8 cellular contexts compared by ENCODE assay signal in the genomic region with DNA sequence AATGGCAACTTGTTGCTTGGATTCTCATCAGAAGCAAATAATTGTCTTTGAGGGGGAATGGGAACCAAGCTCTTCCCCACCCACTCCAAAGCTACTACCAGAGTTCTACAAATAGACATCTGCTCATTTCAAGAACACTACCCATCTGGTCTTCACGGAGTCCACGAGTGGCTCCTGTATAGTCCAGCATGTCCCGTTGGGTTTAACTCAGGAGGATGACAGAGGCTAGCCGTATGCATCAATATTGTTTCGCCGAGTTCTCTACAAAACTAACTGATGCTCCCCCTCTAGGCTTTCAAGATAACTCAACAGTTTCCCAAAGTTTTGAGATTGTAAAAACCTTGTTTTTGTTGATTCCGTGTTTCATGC. TPM values are rescaled to one million over a fixed set of nuclear protein-coding genes. Genes with fewer than 3 reads are reported as not detected.
DNase-seq lines count a peak whose midpoint lies in the region; ATAC-seq and TF ChIP-seq lines count a peak whose summit lies in the region.

No MANE protein-coding gene starts in this region.

- H3K4me3 Mint-ChIP-seq in central memory CD8-positive, alpha-beta T cell = peak overlapping the region; percentile 85
- no peak overlapping the region for H3K4me3 Mint-ChIP-seq in activated T-helper 2 cell treated with anti-CD3 and anti-CD28 coated beads, Interferon-gamma antibody, Interleukin-2, Interleukin-4, amounts not matched to agents 10 μg/mL and 5 μg/mL and 100 μg/mL, durations not matched to agents 14 hours and 24 hours and 36 hours (ENCODE audit: low read depth)

- no peaks in the 10 kb centered on the region for H3K27me3 Mint-ChIP-seq in central memory CD8-positive, alpha-beta T cell
- H3K27me3 Mint-ChIP-seq in activated T-helper 2 cell treated with anti-CD3 and anti-CD28 coated beads, Interferon-gamma antibody, Interleukin-2, Interleukin-4, amounts not matched to agents 10 μg/mL and 5 μg/mL and 100 μg/mL, durations not matched to agents 14 hours and 24 hours and 36 hours (ENCODE audit: low read depth) = no peaks in the 10 kb centered on the region

- H3K4me1 Mint-ChIP-seq in central memory CD8-positive, alpha-beta T cell = peaks cover 8% of the 10 kb centered on the region
- peaks cover 13% of the 10 kb centered on the region for H3K4me1 Mint-ChIP-seq in activated T-helper 2 cell treated with anti-CD3 and anti-CD28 coated beads, Interferon-gamma antibody, Interleukin-2, Interleukin-4, amounts not matched to agents 10 μg/mL and 5 μg/mL and 100 μg/mL, durations not matched to agents 14 hours and 24 hours and 36 hours (ENCODE audit: low read depth)

- no peaks in the 10 kb centered on the region for H3K9me3 Mint-ChIP-seq in central memory CD8-positive, alpha-beta T cell
- H3K9me3 Mint-ChIP-seq in activated T-helper 2 cell treated with anti-CD3 and anti-CD28 coated beads, Interferon-gamma antibody, Interleukin-2, Interleukin-4, amounts not matched to agents 10 μg/mL and 5 μg/mL and 100 μg/mL, durations not matched to agents 14 hours and 24 hours and 36 hours = no peaks in the 10 kb centered on the region

- peaks cover 11% of the 10 kb centered on the region for H3K36me3 Mint-ChIP-seq in central memory CD8-positive, alpha-beta T cell (ENCODE audit: insufficient read depth)
- peaks cover 19% of the 10 kb centered on the region for H3K36me3 Mint-ChIP-seq in activated T-helper 2 cell treated with anti-CD3 and anti-CD28 coated beads, Interferon-gamma antibody, Interleukin-2, Interleukin-4, amounts not matched to agents 10 μg/mL and 5 μg/mL and 100 μg/mL, durations not matched to agents 14 hours and 24 hours and 36 hours (ENCODE audit: low read depth)

- no peak for TF ChIP-seq CTCF in A673 (conservative IDR thresholded peaks at IDR 0.05; ENCODE audit: low read depth, low read length)

- intact Hi-C loops in A673 (cut with micrococcal nuclease; ENCODE audit: unreplicated experiment) = no loop called here
- intact Hi-C loops in activated T-helper 2 cell treated with anti-CD3 and anti-CD28 coated beads, Interferon-gamma antibody, Interleukin-2, Interleukin-4, amounts not matched to agents 10 μg/mL and 5 μg/mL and 100 μg/mL, durations not matched to agents 14 hours and 24 hours and 36 hours (cut with micrococcal nuclease) = loop anchor here (1.0 to 5.0 kb wide), 2 partner anchors 40 to 175 kb away; partner anchors contain the start of gene NSRP1

- DNase-seq in A673 (ENCODE audit: low spot score) (no peak), HuH-7.5 (ENCODE audit: low spot score) (peak; percentile 19)
- DNase-seq in central memory CD8-positive, alpha-beta T cell (ENCODE audit: low spot score in 2 of 2) = no peak
- DNase-seq in activated T-helper 2 cell treated with anti-CD3 and anti-CD28 coated beads, Interferon-gamma antibody, Interleukin-2, Interleukin-4, amounts not matched to agents 10 μg/mL and 5 μg/mL and 100 μg/mL, durations not matched to agents 14 hours and 24 hours and 36 hours (ENCODE audit: low spot score) = no peak
- DNase-seq in activated T-cell treated with anti-CD3 and anti-CD28 coated beads, Interleukin-2, amount 50 U/mL, for 1 hour = no peak

- H3K27ac ChIP-seq in A673 (ENCODE audit: low read depth, low read length, poor library complexity, severe bottlenecking) (peak overlapping the region; percentile 81), muscle layer of duodenum (ENCODE audit: low read length) (peak overlapping the region; percentile 52)

- H3K36me3 ChIP-seq in A673 (ENCODE audit: insufficient read depth, low read length, poor library complexity, severe bottlenecking) (peaks cover 17% of the 10 kb centered on the region), muscle layer of duodenum (ENCODE audit: control insufficient read depth in 1 of 2, insufficient read depth in 2 of 2, low read length in 2 of 2) (peaks cover 0 to 2% of the 10 kb centered on the region in 2 donors)

- H3K4me3 ChIP-seq in A673 (ENCODE audit: low read depth, low read length, poor library complexity, severe bottlenecking) (peak overlapping the region; percentile 85), muscle layer of duodenum (ENCODE audit: low read depth in 1 of 2, low read length in 2 of 2) (peak overlapping the region; percentile 76 to 97)

- BruUV-seq in A673 (replicated peaks; lab: Mats Ljungman, UMichigan) = no TSS peak

- no peak for ATAC-seq in central memory CD8-positive, alpha-beta T cell (replicated peaks; ENCODE audit: extremely low read depth, poor library complexity, severe bottlenecking)
- ATAC-seq in HG03442 (IDR thresholded peaks at IDR 0.05; ENCODE audit: unreplicated experiment) (no peak), HG02763 (IDR thresholded peaks at IDR 0.05; ENCODE audit: unreplicated experiment) (no peak)

- POLR2A ChIA-PET in A673 (lab: Charles Lee; ENCODE audit: low non-redundant PET) = no interaction called here

- H3K9me3 ChIP-seq in A673 (ENCODE audit: low read depth, low read length, poor library complexity, severe bottlenecking) (no peaks in the 10 kb centered on the region), muscle layer of duodenum (ENCODE audit: control insufficient read depth in 1 of 2, low read length in 2 of 2) (no peaks in the 10 kb centered on the region)

- H3K4me1 ChIP-seq in A673 (ENCODE audit: insufficient read depth, low read length, poor library complexity, severe bottlenecking) (peaks cover 3% of the 10 kb centered on the region), muscle layer of duodenum (ENCODE audit: control insufficient read depth in 1 of 2, insufficient read depth in 2 of 2, low read length in 2 of 2) (peaks cover 12 to 14% of the 10 kb centered on the region in 2 donors)

- CTCF ChIA-PET in A673 (lab: Charles Lee) = interaction anchor here (2.5 kb wide), 1 partner anchor 44 kb away, joined by 11 read pairs; no protein-coding TSS in a partner anchor

- no peaks in the 10 kb centered on the region for H3K27me3 ChIP-seq in A673 (replicated peaks; ENCODE audit: insufficient read depth, low read depth, low read length, poor library complexity)
- H3K27me3 ChIP-seq in muscle layer of duodenum (ENCODE audit: low read depth, low read length) = no peaks in the 10 kb centered on the region

- H3K27ac Mint-ChIP-seq in central memory CD8-positive, alpha-beta T cell (ENCODE audit: low read depth) = no peak overlapping the region
- no peak overlapping the region for H3K27ac Mint-ChIP-seq in activated T-helper 2 cell treated with anti-CD3 and anti-CD28 coated beads, Interferon-gamma antibody, Interleukin-2, Interleukin-4, amounts not matched to agents 10 μg/mL and 5 μg/mL and 100 μg/mL, durations not matched to agents 14 hours and 24 hours and 36 hours

RNA-seq across cellular contexts. Expression of gene BLMH, which starts 0.7 kb away (rescaled TPM):
- total RNA-seq in A673 (2021) = 94.3 and 100 TPM in 2 replicates
- total RNA-seq in activated T-helper 2 cell treated with anti-CD3 and anti-CD28 coated beads, Interferon-gamma antibody, Interleukin-2, Interleukin-4, amounts not matched to agents 10 μg/mL and 5 μg/mL and 100 μg/mL, durations not matched to agents 14 hours and 24 hours and 36 hours = 68.9 and 72.2 TPM in 2 replicates

RNA-seq across cellular contexts. Expression of gene TMIGD1, which starts 41.4 kb away (rescaled TPM):
- total RNA-seq in A673 (2021) = not detected in 2 replicates
- total RNA-seq in activated T-helper 2 cell treated with anti-CD3 and anti-CD28 coated beads, Interferon-gamma antibody, Interleukin-2, Interleukin-4, amounts not matched to agents 10 μg/mL and 5 μg/mL and 100 μg/mL, durations not matched to agents 14 hours and 24 hours and 36 hours = not detected in 2 replicates

RNA-seq across cellular contexts. Expression of gene SLC6A4, which starts 57.0 kb away (rescaled TPM):
- not detected in 2 replicates for total RNA-seq in A673 (2021)
- total RNA-seq in activated T-helper 2 cell treated with anti-CD3 and anti-CD28 coated beads, Interferon-gamma antibody, Interleukin-2, Interleukin-4, amounts not matched to agents 10 μg/mL and 5 μg/mL and 100 μg/mL, durations not matched to agents 14 hours and 24 hours and 36 hours = 0.02 TPM in 1 of 2 replicates, not detected in the other
